Comparison of ENCODE assay signal across 24 cellular contexts in genomic region chrX:97842468-97843199, GRCh38.
A peak's percentile ranks its signal among the peaks of the same experiment; 100 is the strongest.
DNase-seq lines count a peak whose midpoint lies in the region; ATAC-seq, FAIRE-seq and TF ChIP-seq lines count a peak whose summit lies in the region.
"Had no signal": no experiment of that assay in that cellular context is flagged by ENCODE, and none has a peak within 500 bp of the region (broad histone marks: within the 10 kb centered on the region; RNA-seq: fewer than 3 reads in every experiment).

No MANE protein-coding gene starts in this region.

- POLR2A ChIA-PET in GM10248 (lab: Yijun Ruan, JAX) = no interaction called here

- no peaks in the 10 kb centered on the region for H3K4me1 Mint-ChIP-seq in glutamatergic neuron (ENCODE audit: low read depth, unreplicated experiment)
- H3K4me1 Mint-ChIP-seq: CD4-positive, CD25-positive, alpha-beta regulatory T cell; CD8-positive, alpha-beta memory T cell had no signal

- TF ChIP-seq CTCF in GM10248 (IDR thresholded peaks at IDR 0.05; ENCODE audit: control extremely low read depth, extremely low read depth, low read depth, missing control alignments) (no peak), kidney (IDR thresholded peaks at IDR 0.05; ENCODE audit: borderline replicate concordance, extremely low read depth, insufficient read depth) (no peak), osteoblast (IDR thresholded peaks at IDR 0.05; ENCODE audit: extremely low read depth, low read depth, low read length) (no peak), glutamatergic neuron (IDR thresholded peaks at IDR 0.05; ENCODE audit: partially characterized antibody, unreplicated experiment) (no peak)

- H3K4me3 Mint-ChIP-seq in glutamatergic neuron (ENCODE audit: unreplicated experiment) = no peak overlapping the region
- H3K4me3 Mint-ChIP-seq: CD4-positive, CD25-positive, alpha-beta regulatory T cell; CD8-positive, alpha-beta memory T cell; H9 had no signal

- H3K36me3 ChIP-seq in kidney (ENCODE audit: control insufficient read depth in 1 of 2, insufficient read depth in 2 of 2, low read length in 2 of 2) = no peaks in the 10 kb centered on the region
- no peaks in the 10 kb centered on the region for H3K36me3 ChIP-seq in osteoblast (ENCODE audit: insufficient read depth, low read length)
- H3K36me3 ChIP-seq: BLaER1 had no signal

- H3K4me3 ChIP-seq in kidney (ENCODE audit: low read length in 2 of 2) (no peak overlapping the region), osteoblast (ENCODE audit: insufficient read depth, low read length) (no peak overlapping the region)
- H3K4me3 ChIP-seq: BLaER1, K562 had no signal

- ATAC-seq in GM21737 (IDR thresholded peaks at IDR 0.05; ENCODE audit: unreplicated experiment) = no peak

- no peaks in the 10 kb centered on the region for H3K9me3 ChIP-seq in kidney (ENCODE audit: control insufficient read depth in 1 of 2, low read length in 2 of 2)
- H3K9me3 ChIP-seq in osteoblast (ENCODE audit: low read depth, low read length) = no peaks in the 10 kb centered on the region

- no peak overlapping the region for H3K9ac ChIP-seq in kidney (ENCODE audit: low read length in 2 of 2)
- H3K9ac ChIP-seq: BLaER1 had no signal

- intact Hi-C loops in kidney (cut with DNase I) = no loop called here

- peaks cover 21% of the 10 kb centered on the region for H3K36me3 Mint-ChIP-seq in glutamatergic neuron (ENCODE audit: unreplicated experiment)
- H3K36me3 Mint-ChIP-seq: CD4-positive, CD25-positive, alpha-beta regulatory T cell; CD8-positive, alpha-beta memory T cell had no signal

- peaks cover 10% of the 10 kb centered on the region for H3K27me3 Mint-ChIP-seq in glutamatergic neuron (ENCODE audit: unreplicated experiment)
- H3K27me3 Mint-ChIP-seq: CD8-positive, alpha-beta memory T cell had no signal

- H3K27ac ChIP-seq in kidney (ENCODE audit: low read depth in 2 of 2, low read length in 2 of 2) (no peak overlapping the region), osteoblast (ENCODE audit: low read depth, low read length) (no peak overlapping the region)
- H3K27ac ChIP-seq: BLaER1 had no signal

- CTCF ChIA-PET in GM10248 (lab: Yijun Ruan, JAX) = no interaction called here

- no peak overlapping the region for H3K4me2 ChIP-seq in osteoblast (ENCODE audit: insufficient read depth, low read length)
- H3K4me2 ChIP-seq: BLaER1 had no signal

- H4K20me1 ChIP-seq in osteoblast (ENCODE audit: insufficient read depth, low read length) = no peaks in the 10 kb centered on the region
- H4K20me1 ChIP-seq: BLaER1 had no signal

- no peak overlapping the region for H3K27ac Mint-ChIP-seq in glutamatergic neuron (ENCODE audit: unreplicated experiment)
- H3K27ac Mint-ChIP-seq: CD4-positive, CD25-positive, alpha-beta regulatory T cell; CD8-positive, alpha-beta memory T cell; H9 had no signal

- no peaks in the 10 kb centered on the region for H3K27me3 ChIP-seq in osteoblast (ENCODE audit: insufficient read depth, low read length)

- H3K4me1 ChIP-seq in kidney (ENCODE audit: control insufficient read depth in 1 of 2, insufficient read depth in 1 of 2, low read depth in 1 of 2, low read length in 2 of 2) (no peaks in the 10 kb centered on the region), osteoblast (ENCODE audit: insufficient read depth, low read length) (no peaks in the 10 kb centered on the region)
- H3K4me1 ChIP-seq: BLaER1 had no signal

- peaks cover 11% of the 10 kb centered on the region for H3K9me3 Mint-ChIP-seq in glutamatergic neuron (ENCODE audit: unreplicated experiment)

- no peaks in the 10 kb centered on the region for H3K79me2 ChIP-seq in osteoblast (ENCODE audit: insufficient read depth, low read length)

- FAIRE-seq in kidney (lab: Jason Lieb, UNC) = no peak
- FAIRE-seq: G401.6, GM12892, GM19239, HTR-8/SVneo, K562 had no signal

- H2AFZ ChIP-seq in osteoblast (ENCODE audit: low read length) = no peak overlapping the region

- DNase-seq in activated CD8-positive, alpha-beta memory T cell treated with anti-CD3 and anti-CD28 coated beads, Interleukin-2, amount 50 U/mL, for 4 hours = peak; percentile 12
- no peak for DNase-seq in activated CD8-positive, alpha-beta memory T cell treated with anti-CD3 and anti-CD28 coated beads, Interleukin-2, amount 50 U/mL, for 48 hours
- DNase-seq in GM10248 (ENCODE audit: extremely low spot score) (peak; percentile 2), kidney (peak; percentile 61), osteoblast (ENCODE audit: insufficient read length, low spot score, missing footprints) (peak; percentile 55), glutamatergic neuron (no peak), CD1c-positive myeloid dendritic cell (ENCODE audit: extremely low spot score) (no peak)
- DNase-seq: 8988T; CD4-positive, CD25-positive, alpha-beta regulatory T cell; CD8-positive, alpha-beta memory T cell; COR-L47; DMS 273 treated with DMSO at 0.1 percent for 48 hours; DMS53; DND-41; GOT3; H9; IMR-90 had no signal

Comparison
In these comparisons a context has a peak if more than half of its experiments do, and no peak if none do; other contexts are left out.
1. DNase-seq: peak in activated CD8-positive, alpha-beta memory T cell treated with anti-CD3 and anti-CD28 coated beads, Interleukin-2, amount 50 U/mL, for 4 hours (single experiment), GM10248 (single experiment), kidney (single experiment) and osteoblast (single experiment); none in activated CD8-positive, alpha-beta memory T cell treated with anti-CD3 and anti-CD28 coated beads, Interleukin-2, amount 50 U/mL, for 48 hours (single experiment), glutamatergic neuron (single experiment) and CD1c-positive myeloid dendritic cell (single experiment).